In the genomic region with DNA sequence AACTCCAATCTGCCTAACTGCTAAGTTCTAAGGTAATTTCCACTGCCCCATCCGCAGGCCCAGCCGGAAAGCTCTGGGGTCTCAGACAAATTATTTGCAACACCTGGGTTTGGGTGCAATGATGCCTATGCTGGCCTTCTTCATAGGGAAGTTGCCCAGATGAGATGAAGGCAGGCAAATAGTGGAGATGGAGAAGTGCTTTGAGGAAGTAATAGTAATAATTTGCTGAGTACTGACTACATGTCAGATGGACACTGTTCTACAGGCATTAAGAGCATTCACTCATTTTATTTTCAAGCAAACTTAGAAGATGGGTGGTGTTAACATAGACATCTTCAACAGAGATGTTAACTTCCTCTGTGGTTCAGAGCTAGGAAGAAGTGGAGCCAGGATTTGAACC, we compare ENCODE assay signal across 25 cellular contexts. TPM values are rescaled to one million over a fixed set of nuclear protein-coding genes. Genes with fewer than 3 reads are reported as not detected.
A peak's percentile ranks its signal among the peaks of the same experiment; 100 is the strongest.
DNase-seq lines count a peak whose midpoint lies in the region; ATAC-seq and TF ChIP-seq lines count a peak whose summit lies in the region.
"Had no signal": no experiment of that assay in that cellular context is flagged by ENCODE, and none has a peak within 500 bp of the region (broad histone marks: within the 10 kb centered on the region; RNA-seq: fewer than 3 reads in every experiment).

No MANE protein-coding gene starts in this region.

- no peak overlapping the region for H2AFZ ChIP-seq in OCI-LY7 (ENCODE audit: low read length)

- H3K27me3 ChIP-seq in left ventricle myocardium inferior (ENCODE audit: low read depth), result no peaks in the 10 kb centered on the region
- no peaks in the 10 kb centered on the region for H3K27me3 ChIP-seq in lower lobe of right lung (ENCODE audit: low read depth)
- no peaks in the 10 kb centered on the region for H3K27me3 ChIP-seq in upper lobe of right lung
- H3K27me3 ChIP-seq: body of pancreas had no signal

- H3K4me2 ChIP-seq in OCI-LY7 (ENCODE audit: low read length), result no peak overlapping the region
- H3K4me2 ChIP-seq: smooth muscle cell had no signal

- no TSS peak for BruUV-seq in OCI-LY7 (replicated peaks; lab: Mats Ljungman, UMichigan)

- TF ChIP-seq CTCF in left ventricle myocardium inferior (IDR thresholded peaks at IDR 0.05; ENCODE audit: borderline replicate concordance) (no peak), OCI-LY7 (conservative IDR thresholded peaks at IDR 0.05; ENCODE audit: low read length) (no peak), lower lobe of right lung (IDR thresholded peaks at IDR 0.05) (no peak), upper lobe of right lung (IDR thresholded peaks at IDR 0.05) (no peak)

- H3K4me3 ChIP-seq in left ventricle myocardium inferior, result peak overlapping the region; percentile 65
- no peak overlapping the region for H3K4me3 ChIP-seq in OCI-LY7 (ENCODE audit: low read depth, low read length, poor library complexity, severe bottlenecking)
- peak overlapping the region; percentile 48 for H3K4me3 ChIP-seq in lower lobe of right lung
- peak overlapping the region; percentile 36 for H3K4me3 ChIP-seq in upper lobe of right lung
- H3K4me3 ChIP-seq: body of pancreas, HAP-1, smooth muscle cell had no signal

- H3K4me1 ChIP-seq in left ventricle myocardium inferior (peaks cover 80% of the 10 kb centered on the region), OCI-LY7 (ENCODE audit: insufficient read depth, low read length, poor library complexity, severe bottlenecking) (peaks cover 29% of the 10 kb centered on the region), lower lobe of right lung (peaks cover 31% of the 10 kb centered on the region), upper lobe of right lung (peaks cover 33% of the 10 kb centered on the region)
- H3K4me1 ChIP-seq: body of pancreas, HAP-1 had no signal

- ATAC-seq in left ventricle myocardium superior, result no peak
- no peak for ATAC-seq in lower lobe of right lung
- ATAC-seq in upper lobe of right lung, result peak; percentile 19
- ATAC-seq in GM21737 (IDR thresholded peaks at IDR 0.05; ENCODE audit: unreplicated experiment), result no peak
- ATAC-seq: activated CD4-positive, CD25-positive, alpha-beta regulatory T cell treated with anti-CD3 and anti-CD28 coated beads, Interleukin-2, amount 50 U/mL, for 24 hours; body of pancreas had no signal

- no peaks in the 10 kb centered on the region for H4K20me1 ChIP-seq in OCI-LY7 (ENCODE audit: insufficient read depth, low read length)

- POLR2A ChIA-PET in OCI-LY7 (lab: Charles Lee), result interaction anchor here (1.0 to 1.9 kb wide), 3 partner anchors 10 to 63 kb away, joined by 4 to 5 read pairs (median 4); a partner anchor contains a TSS

- intact Hi-C loops in left ventricle myocardium inferior (cut with micrococcal nuclease), result loop anchor here (10.0 kb wide), 1 partner anchor 59 kb away; no protein-coding TSS in a partner anchor
- intact Hi-C loops in left ventricle myocardium superior (cut with micrococcal nuclease), result no loop called here
- intact Hi-C loops in OCI-LY7 (cut with micrococcal nuclease; ENCODE audit: unreplicated experiment), result no loop called here
- intact Hi-C loops in lower lobe of right lung (cut with DNase I), result loop anchor here (10.0 kb wide), 1 partner anchor 259 kb away; no protein-coding TSS in a partner anchor
- intact Hi-C loops in upper lobe of right lung (cut with DNase I), result no loop called here

- CTCF ChIA-PET in OCI-LY7 (lab: Charles Lee; ENCODE audit: unreplicated experiment), result no interaction called here

- no peaks in the 10 kb centered on the region for H3K9me3 ChIP-seq in left ventricle myocardium inferior (replicated peaks)
- H3K9me3 ChIP-seq in OCI-LY7 (ENCODE audit: low read length), result no peaks in the 10 kb centered on the region
- H3K9me3 ChIP-seq in lower lobe of right lung, result no peaks in the 10 kb centered on the region
- no peaks in the 10 kb centered on the region for H3K9me3 ChIP-seq in upper lobe of right lung
- H3K9me3 ChIP-seq: body of pancreas, HAP-1 had no signal

- H3K27ac ChIP-seq in left ventricle myocardium inferior (replicated peaks) (peak overlapping the region; percentile 88), OCI-LY7 (ENCODE audit: low read depth, low read length, poor library complexity, severe bottlenecking) (no peak overlapping the region), lower lobe of right lung (peak overlapping the region; percentile 7), upper lobe of right lung (no peak overlapping the region)
- H3K27ac ChIP-seq: body of pancreas had no signal

- no peaks in the 10 kb centered on the region for H3K9me2 ChIP-seq in OCI-LY7 (ENCODE audit: insufficient read depth, low read length)

- H3K79me2 ChIP-seq in OCI-LY7 (ENCODE audit: insufficient read depth, low read depth, low read length), result no peaks in the 10 kb centered on the region

- H3K36me3 ChIP-seq in left ventricle myocardium inferior (peaks cover 14% of the 10 kb centered on the region), OCI-LY7 (ENCODE audit: insufficient read depth, low read length) (no peaks in the 10 kb centered on the region), lower lobe of right lung (peaks cover 13% of the 10 kb centered on the region), upper lobe of right lung (no peaks in the 10 kb centered on the region)
- H3K36me3 ChIP-seq: HAP-1 had no signal

- no peak for DNase-seq in left ventricle myocardium inferior
- no peak for DNase-seq in left ventricle myocardium superior
- DNase-seq in OCI-LY7 (ENCODE audit: low spot score), result peak; percentile 41
- no peak for DNase-seq in lower lobe of right lung
- no peak for DNase-seq in upper lobe of right lung
- DNase-seq in dermis blood vessel endothelial cell, result no peak
- no peak for DNase-seq in NCI-H748 (lab: John Stamatoyannopoulos, UW; ENCODE audit: unreplicated experiment)
- DNase-seq: ACHN; activated CD4-positive, alpha-beta memory T cell treated with anti-CD3 and anti-CD28 coated beads, Interleukin-2, amount 10 ng/mL, durations not matched to agents 7 days and 5 days; activated gamma-delta T cell treated with Interleukin-2 at 50 U/mL for 16 hours; activated T-cell treated with anti-CD3 and anti-CD28 coated beads for 4 hours; body of pancreas; CD4-positive, CD25-positive, alpha-beta regulatory T cell; effector memory CD4-positive, alpha-beta T cell; foreskin fibroblast; KG1; NCI-H1048; NCI-H187; NCI-H2171 treated with DMSO at 0.1 percent for 48 hours; NCI-H526 treated with DMSO at 0.1 percent for 48 hours; substantia nigra had no signal

RNA-seq across cellular contexts. Expression of a gene that starts 3.8 kb away (rescaled TPM):
- total RNA-seq in left ventricle myocardium inferior, result 7.6 TPM
- total RNA-seq in left ventricle myocardium superior, result 11.1 TPM
- total RNA-seq in OCI-LY7 (2014; rRNA removed; shearing (Covaris generic)), result 0.03 TPM in 1 of 2 replicates, not detected in the other
- total RNA-seq in OCI-LY7 (2022), result not detected in 2 replicates
- 14.9 TPM for total RNA-seq in lower lobe of right lung
- 17.0 TPM for total RNA-seq in upper lobe of right lung
- 48.2 and 60.9 TPM in 2 replicates for total RNA-seq in dermis blood vessel endothelial cell
- total RNA-seq: CD4-positive, CD25-positive, alpha-beta regulatory T cell; smooth muscle cell had no signal

RNA-seq across cellular contexts. Expression of a gene that starts 14.7 kb away (rescaled TPM):
- total RNA-seq in left ventricle myocardium inferior (120 TPM), left ventricle myocardium superior (99.8 TPM), OCI-LY7 (2022) (41.1 and 41.9 TPM in 2 replicates), lower lobe of right lung (47.1 TPM), upper lobe of right lung (51.6 TPM), dermis blood vessel endothelial cell (75.7 and 88.3 TPM in 2 replicates)
- 23.7 and 31.7 TPM in 2 replicates for total RNA-seq in OCI-LY7 (2014; rRNA removed; shearing (Covaris generic))

RNA-seq across cellular contexts. Expression of a gene that starts 30.5 kb away (rescaled TPM):
- 125 TPM for total RNA-seq in left ventricle myocardium inferior
- 107 TPM for total RNA-seq in left ventricle myocardium superior
- total RNA-seq in OCI-LY7 (2014; rRNA removed; shearing (Covaris generic)), result 67.9 and 81.2 TPM in 2 replicates
- 78.5 and 89.4 TPM in 2 replicates for total RNA-seq in OCI-LY7 (2022)
- 75.0 TPM for total RNA-seq in lower lobe of right lung
- 83.3 TPM for total RNA-seq in upper lobe of right lung
- total RNA-seq in dermis blood vessel endothelial cell, result 66.4 and 81.7 TPM in 2 replicates

RNA-seq across cellular contexts. Expression of a gene that starts 58.6 kb away (rescaled TPM):
- total RNA-seq in left ventricle myocardium inferior, result 24.3 TPM
- total RNA-seq in left ventricle myocardium superior, result 20.2 TPM
- 20.2 and 22.9 TPM in 2 replicates for total RNA-seq in OCI-LY7 (2014; rRNA removed; shearing (Covaris generic))
- 23.1 and 24.1 TPM in 2 replicates for total RNA-seq in OCI-LY7 (2022)
- total RNA-seq in lower lobe of right lung, result 38.3 TPM
- 36.2 TPM for total RNA-seq in upper lobe of right lung
- 51.4 and 54.1 TPM in 2 replicates for total RNA-seq in dermis blood vessel endothelial cell

Comparison
In these comparisons a context has a peak if more than half of its experiments do, and no peak if none do; other contexts are left out.
1. intact Hi-C loops: an anchor here in left ventricle myocardium inferior (10.0 kb wide) and lower lobe of right lung (10.0 kb wide); none called in left ventricle myocardium superior, OCI-LY7 and upper lobe of right lung.
2. H3K27ac ChIP-seq: peak in left ventricle myocardium inferior (single experiment) and lower lobe of right lung (single experiment); none in OCI-LY7 (single experiment) and upper lobe of right lung (single experiment).